In the genomic region with DNA sequence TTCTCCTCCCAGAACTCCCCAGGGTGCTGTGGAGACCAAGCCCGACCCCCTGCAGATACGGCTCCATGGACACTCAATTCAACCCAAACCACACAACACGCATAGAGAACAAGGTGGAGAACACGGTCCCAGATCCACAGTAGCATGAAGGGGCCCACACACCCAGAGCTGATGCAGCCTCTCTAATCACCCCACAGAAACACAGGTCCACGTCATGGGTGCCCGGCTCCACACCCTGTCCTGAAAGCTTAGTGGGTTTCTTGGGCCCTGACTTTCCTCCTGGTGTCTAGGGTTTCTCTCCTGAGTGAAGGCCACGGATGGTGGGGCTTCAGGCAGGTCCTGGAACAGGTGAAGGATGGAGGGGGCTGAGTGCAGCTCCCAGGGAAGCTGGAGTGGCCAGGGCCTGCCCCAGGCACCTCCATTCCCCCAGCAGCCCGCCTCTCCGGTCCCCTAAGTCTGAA, we compare ENCODE assay signal across 1 cellular context.
TF ChIP-seq lines count a peak whose summit lies in the region.

No MANE protein-coding gene starts in this region.

TF ChIP-seq in IMR-90, 13 proteins besides CTCF, POLR2A, EP300 and RAD21:
- TF ChIP-seq CHD1 (IDR thresholded peaks at IDR 0.05; ENCODE audit: low read depth, low read length) (no peak), BHLHE40 (IDR thresholded peaks at IDR 0.05; ENCODE audit: low read depth, low read length) (no peak), FOS (IDR thresholded peaks at IDR 0.05; ENCODE audit: low read depth, low read length) (no peak), MAZ (IDR thresholded peaks at IDR 0.05; ENCODE audit: borderline replicate concordance, low read depth, low read length) (no peak), MXI1 (IDR thresholded peaks at IDR 0.05; ENCODE audit: borderline replicate concordance, low read depth, low read length) (no peak), CEBPB (IDR thresholded peaks at IDR 0.05; ENCODE audit: low read depth, low read length) (no peak), NFE2L2 (IDR thresholded peaks at IDR 0.05; ENCODE audit: low read depth, low read length) (no peak), MAFK (IDR thresholded peaks at IDR 0.05; ENCODE audit: low read depth, low read length) (no peak), RFX5 (IDR thresholded peaks at IDR 0.05; ENCODE audit: low read depth, low read length) (no peak), RCOR1 (IDR thresholded peaks at IDR 0.05; ENCODE audit: insufficient replicate concordance, low read length) (no peak), SMC3 (IDR thresholded peaks at IDR 0.05; ENCODE audit: low read depth, low read length) (no peak)
- TF ChIP-seq, protein P1, sequence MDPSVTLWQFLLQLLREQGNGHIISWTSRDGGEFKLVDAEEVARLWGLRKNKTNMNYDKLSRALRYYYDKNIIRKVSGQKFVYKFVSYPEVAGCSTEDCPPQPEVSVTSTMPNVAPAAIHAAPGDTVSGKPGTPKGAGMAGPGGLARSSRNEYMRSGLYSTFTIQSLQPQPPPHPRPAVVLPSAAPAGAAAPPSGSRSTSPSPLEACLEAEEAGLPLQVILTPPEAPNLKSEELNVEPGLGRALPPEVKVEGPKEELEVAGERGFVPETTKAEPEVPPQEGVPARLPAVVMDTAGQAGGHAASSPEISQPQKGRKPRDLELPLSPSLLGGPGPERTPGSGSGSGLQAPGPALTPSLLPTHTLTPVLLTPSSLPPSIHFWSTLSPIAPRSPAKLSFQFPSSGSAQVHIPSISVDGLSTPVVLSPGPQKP (IDR thresholded peaks at IDR 0.05; ENCODE audit: borderline replicate concordance, low read depth, low read length): no peak
- TF ChIP-seq, protein P2, sequence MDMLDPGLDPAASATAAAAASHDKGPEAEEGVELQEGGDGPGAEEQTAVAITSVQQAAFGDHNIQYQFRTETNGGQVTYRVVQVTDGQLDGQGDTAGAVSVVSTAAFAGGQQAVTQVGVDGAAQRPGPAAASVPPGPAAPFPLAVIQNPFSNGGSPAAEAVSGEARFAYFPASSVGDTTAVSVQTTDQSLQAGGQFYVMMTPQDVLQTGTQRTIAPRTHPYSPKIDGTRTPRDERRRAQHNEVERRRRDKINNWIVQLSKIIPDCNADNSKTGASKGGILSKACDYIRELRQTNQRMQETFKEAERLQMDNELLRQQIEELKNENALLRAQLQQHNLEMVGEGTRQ (IDR thresholded peaks at IDR 0.05; ENCODE audit: low read depth, low read length): no peak
